15 cellular contexts compared by ENCODE assay signal in the genomic region with DNA sequence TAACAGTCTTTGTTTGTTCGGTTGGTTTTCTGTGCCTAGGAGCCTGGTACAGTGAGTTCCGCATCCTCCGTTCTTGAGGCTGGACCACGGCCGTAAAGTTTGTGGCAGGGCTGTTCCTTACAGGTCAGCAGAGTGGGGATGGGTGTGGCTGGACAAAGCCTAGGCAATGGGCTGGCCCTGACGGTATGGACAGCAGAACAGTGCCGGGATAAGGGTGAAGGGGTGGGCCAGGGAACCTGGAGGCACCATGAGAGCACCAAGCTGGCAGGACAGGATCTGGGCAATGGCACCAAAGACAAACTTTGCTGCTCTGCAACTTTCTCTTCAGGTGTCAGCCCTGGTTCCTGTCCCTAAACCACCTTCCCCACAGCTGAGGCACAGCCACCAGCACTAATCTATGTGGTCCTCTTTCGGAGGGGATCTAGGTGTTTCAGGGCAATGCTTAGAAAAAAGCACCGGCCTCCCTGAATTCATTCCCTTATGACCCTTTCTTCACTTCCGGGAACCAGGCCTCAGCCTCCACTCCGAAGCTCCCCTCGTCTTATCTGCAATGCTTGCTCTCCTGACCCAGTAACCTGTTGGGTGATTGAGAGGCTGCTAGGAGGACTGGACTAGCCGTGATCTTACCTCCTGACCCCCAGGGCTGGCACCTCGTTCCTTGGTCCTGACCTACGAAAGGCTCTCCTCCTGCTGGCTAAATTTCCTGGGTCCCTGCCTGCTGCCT.
"Had no signal": no experiment of that assay in that cellular context is flagged by ENCODE, and none has a peak within 500 bp of the region (broad histone marks: within the 10 kb centered on the region; RNA-seq: fewer than 3 reads in every experiment).

No MANE protein-coding gene starts in this region.

- H3K4me1 ChIP-seq: foreskin keratinocyte, sigmoid colon, spleen had no signal

- H3K4me1 Mint-ChIP-seq: mesothelial cell of epicardium, neural crest cell had no signal

- H3K36me3 Mint-ChIP-seq: mesothelial cell of epicardium, WTC11 had no signal

- H3K4me3 Mint-ChIP-seq: activated CD8-positive, alpha-beta T cell treated with anti-CD3 and anti-CD28 coated beads, Interleukin-2, amount 10 ng/mL, durations not matched to agents 7 days and 5 days; mesothelial cell of epicardium; neural crest cell; WTC11 had no signal

- H3K27ac ChIP-seq: brain microvascular endothelial cell, foreskin keratinocyte, sigmoid colon, spleen, thoracic aorta had no signal

- H3K27ac Mint-ChIP-seq: mesothelial cell of epicardium, WTC11 had no signal

- H3K27me3 ChIP-seq: brain microvascular endothelial cell, foreskin keratinocyte, sigmoid colon, spleen had no signal

- H3K36me3 ChIP-seq: brain microvascular endothelial cell, sigmoid colon, thoracic aorta had no signal

- ATAC-seq: activated CD8-positive, alpha-beta T cell treated with anti-CD3 and anti-CD28 coated beads, Interleukin-2, amount 10 ng/mL, durations not matched to agents 7 days and 5 days; foreskin keratinocyte; WTC11 had no signal

- H3K9me3 Mint-ChIP-seq: neural crest cell had no signal

- DNase-seq: activated CD4-positive, alpha-beta T cell treated with anti-CD3 and anti-CD28 coated beads for 4 hours; activated CD8-positive, alpha-beta T cell treated with anti-CD3 and anti-CD28 coated beads, Interleukin-2, amount 10 ng/mL, durations not matched to agents 7 days and 5 days; activated gamma-delta T cell; anterior cingulate cortex; brain microvascular endothelial cell; effector CD8-positive, alpha-beta T cell; foreskin keratinocyte; glutamatergic neuron; hypothalamus; sigmoid colon; spleen had no signal

- H3K4me3 ChIP-seq: sigmoid colon, spleen, thoracic aorta had no signal
